11 cellular contexts compared by ENCODE assay signal in the genomic region with DNA sequence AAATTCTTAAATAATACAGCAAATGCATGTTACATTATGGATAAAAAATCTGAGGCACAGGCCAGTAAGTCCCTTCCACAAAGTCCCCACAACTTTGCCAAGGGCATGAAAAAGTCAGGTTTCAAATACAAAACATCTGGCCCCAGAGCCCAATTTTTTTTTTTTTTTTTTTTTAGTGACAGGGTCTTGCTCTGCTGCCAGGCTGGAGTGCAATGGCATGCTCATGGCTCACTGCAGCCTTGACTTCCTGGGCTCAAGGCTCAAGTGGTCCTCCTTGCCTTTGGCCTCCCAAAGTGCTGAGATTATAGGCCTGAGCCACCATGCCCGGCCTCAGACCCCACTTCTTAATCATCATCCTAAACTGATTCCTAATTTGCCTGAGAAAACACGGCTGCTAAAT. TPM values are rescaled to one million over a fixed set of nuclear protein-coding genes. Genes with fewer than 3 reads are reported as not detected.
A peak's percentile ranks its signal among the peaks of the same experiment; 100 is the strongest.
DNase-seq lines count a peak whose midpoint lies in the region; ATAC-seq and TF ChIP-seq lines count a peak whose summit lies in the region.
"Had no signal": no experiment of that assay in that cellular context is flagged by ENCODE, and none has a peak within 500 bp of the region (broad histone marks: within the 10 kb centered on the region; RNA-seq: fewer than 3 reads in every experiment).

No MANE protein-coding gene starts in this region.

- H3K27ac ChIP-seq in SK-N-SH (ENCODE audit: low read depth in 2 of 2, low read length in 1 of 2) (peak overlapping the region in 1 of 2 experiments; percentile 100; a peak in 2 of 4 replicates), caudate nucleus (ENCODE audit: low read depth, low read length) (no peak overlapping the region)
- H3K27ac ChIP-seq: C4-2B had no signal

- no peak for TF ChIP-seq CTCF in SK-N-SH (IDR thresholded peaks at IDR 0.05)

- H3K4me2 ChIP-seq in SK-N-SH, result no peak overlapping the region

- H3K4me3 ChIP-seq in SK-N-SH (ENCODE audit: low read depth in 2 of 2, low read length in 1 of 2) (peak overlapping the region in 1 of 2 experiments; percentile 15; a peak in 1 of 4 replicates), endocrine pancreas (ENCODE audit: control insufficient read depth, insufficient read depth, low read length) (peak overlapping the region; percentile 98)

- peak in 1 of 2 experiments; percentile 38; a peak in 1 of 4 replicates for TF ChIP-seq EP300 in SK-N-SH (IDR thresholded peaks at IDR 0.05; ENCODE audit: borderline replicate concordance in 1 of 2, low read depth in 1 of 2, low read length in 1 of 2)

- peaks cover 14% of the 10 kb centered on the region for H3K79me2 ChIP-seq in SK-N-SH (ENCODE audit: insufficient read depth)

- POLR2A ChIA-PET in SK-N-SH (lab: Yijun Ruan, JAX), result no interaction called here

- H3K9me2 ChIP-seq in SK-N-SH, result no peaks in the 10 kb centered on the region

- no peak for ATAC-seq in SK-N-SH treated with all-trans-retinoic acid at 6 μM for 48 hours
- no peak for ATAC-seq in HG03039 (IDR thresholded peaks at IDR 0.05; ENCODE audit: unreplicated experiment)

- H3K27me3 ChIP-seq in SK-N-SH (ENCODE audit: insufficient read depth), result no peaks in the 10 kb centered on the region
- H3K27me3 ChIP-seq in endocrine pancreas (ENCODE audit: control insufficient read depth, insufficient read depth, low read length), result no peaks in the 10 kb centered on the region

- no peaks in the 10 kb centered on the region for H3K9me3 ChIP-seq in SK-N-SH
- H3K9me3 ChIP-seq in endocrine pancreas (ENCODE audit: control insufficient read depth, low read length), result no peaks in the 10 kb centered on the region
- H3K9me3 ChIP-seq: Caco-2 had no signal

- no peaks in the 10 kb centered on the region for H4K20me1 ChIP-seq in SK-N-SH (ENCODE audit: insufficient read depth)

- CTCF ChIA-PET in SK-N-SH (lab: Yijun Ruan, JAX), result no interaction called here

- H3K4me1 ChIP-seq in SK-N-SH (ENCODE audit: control insufficient read depth in 1 of 2, insufficient read depth in 2 of 2, low read depth in 1 of 2, low read length in 1 of 2) (peaks cover 0 to 21% of the 10 kb centered on the region in 2 experiments; a peak in 2 of 4 replicates), endocrine pancreas (ENCODE audit: control insufficient read depth, insufficient read depth, low read length) (peaks cover 7% of the 10 kb centered on the region)

- H3F3A ChIP-seq in SK-N-SH (replicated peaks; ENCODE audit: insufficient read depth), result peaks cover 6% of the 10 kb centered on the region

- H3K9ac ChIP-seq in SK-N-SH (no peak overlapping the region), endocrine pancreas (ENCODE audit: control insufficient read depth, insufficient read depth, low read length) (no peak overlapping the region)

- WGBS in SK-N-SH (ENCODE audit: low lambda C conversion rate), result 44% methylated on average over 2 of the region's 2 CpGs

- no peaks in the 10 kb centered on the region for H3K36me3 ChIP-seq in SK-N-SH (replicated peaks in 1 of 2; ENCODE audit: control insufficient read depth in 1 of 2, insufficient read depth in 2 of 2, low read length in 1 of 2)
- no peaks in the 10 kb centered on the region for H3K36me3 ChIP-seq in endocrine pancreas (ENCODE audit: control insufficient read depth, insufficient read depth, low read length)

- DNase-seq in SK-N-SH (no peak), RPMI7951 (ENCODE audit: low read depth) (peak; percentile 16), caudate nucleus (lab: John Stamatoyannopoulos, UW) (no peak), AG08396 (ENCODE audit: low spot score) (no peak)
- DNase-seq: Caco-2; CD4-positive, alpha-beta T cell; H9 had no signal

- no peak overlapping the region for H2AFZ ChIP-seq in SK-N-SH (ENCODE audit: low read depth)

- peak; percentile 12; the same call in 1 of the 2 replicates for TF ChIP-seq RAD21 in SK-N-SH (IDR thresholded peaks at IDR 0.05; ENCODE audit: low read length)

TF ChIP-seq in SK-N-SH, 30 proteins besides CTCF, POLR2A, EP300 and RAD21:
- no peak for TF ChIP-seq FOXJ3 (CRISPR knock-in tag; IDR thresholded peaks at IDR 0.05)
- TF ChIP-seq MXI1 (IDR thresholded peaks at IDR 0.05; ENCODE audit: low read depth, low read length), result peak; percentile 64; the same call in 1 of the 2 replicates
- TF ChIP-seq RCOR1 (IDR thresholded peaks at IDR 0.05; ENCODE audit: low read length), result peak; percentile 58; the same call in 1 of the 2 replicates

TF ChIP-seq in SK-N-SH treated with all-trans-retinoic acid at 6 μM for 48 hours, 23 proteins besides CTCF, POLR2A, EP300 and RAD21:
- TF ChIP-seq RARB (CRISPR knock-in tag; IDR thresholded peaks at IDR 0.05) (no peak), GLIS3 (CRISPR knock-in tag; IDR thresholded peaks at IDR 0.05) (no peak), ZNF8 (CRISPR knock-in tag; IDR thresholded peaks at IDR 0.05) (no peak), TOX (CRISPR knock-in tag; IDR thresholded peaks at IDR 0.05; ENCODE audit: borderline replicate concordance) (no peak), ARNTL (CRISPR knock-in tag; IDR thresholded peaks at IDR 0.05; ENCODE audit: borderline replicate concordance, low read depth) (no peak), ZFP3 (CRISPR knock-in tag; IDR thresholded peaks at IDR 0.05) (no peak)
- TF ChIP-seq, protein P1, sequence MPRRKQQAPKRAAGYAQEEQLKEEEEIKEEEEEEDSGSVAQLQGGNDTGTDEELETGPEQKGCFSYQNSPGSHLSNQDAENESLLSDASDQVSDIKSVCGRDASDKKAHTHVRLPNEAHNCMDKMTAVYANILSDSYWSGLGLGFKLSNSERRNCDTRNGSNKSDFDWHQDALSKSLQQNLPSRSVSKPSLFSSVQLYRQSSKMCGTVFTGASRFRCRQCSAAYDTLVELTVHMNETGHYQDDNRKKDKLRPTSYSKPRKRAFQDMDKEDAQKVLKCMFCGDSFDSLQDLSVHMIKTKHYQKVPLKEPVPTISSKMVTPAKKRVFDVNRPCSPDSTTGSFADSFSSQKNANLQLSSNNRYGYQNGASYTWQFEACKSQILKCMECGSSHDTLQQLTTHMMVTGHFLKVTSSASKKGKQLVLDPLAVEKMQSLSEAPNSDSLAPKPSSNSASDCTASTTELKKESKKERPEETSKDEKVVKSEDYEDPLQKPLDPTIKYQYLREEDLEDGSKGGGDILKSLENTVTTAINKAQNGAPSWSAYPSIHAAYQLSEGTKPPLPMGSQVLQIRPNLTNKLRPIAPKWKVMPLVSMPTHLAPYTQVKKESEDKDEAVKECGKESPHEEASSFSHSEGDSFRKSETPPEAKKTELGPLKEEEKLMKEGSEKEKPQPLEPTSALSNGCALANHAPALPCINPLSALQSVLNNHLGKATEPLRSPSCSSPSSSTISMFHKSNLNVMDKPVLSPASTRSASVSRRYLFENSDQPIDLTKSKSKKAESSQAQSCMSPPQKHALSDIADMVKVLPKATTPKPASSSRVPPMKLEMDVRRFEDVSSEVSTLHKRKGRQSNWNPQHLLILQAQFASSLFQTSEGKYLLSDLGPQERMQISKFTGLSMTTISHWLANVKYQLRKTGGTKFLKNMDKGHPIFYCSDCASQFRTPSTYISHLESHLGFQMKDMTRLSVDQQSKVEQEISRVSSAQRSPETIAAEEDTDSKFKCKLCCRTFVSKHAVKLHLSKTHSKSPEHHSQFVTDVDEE (CRISPR knock-in tag; IDR thresholded peaks at IDR 0.05), result no peak
- TF ChIP-seq, protein P2, sequence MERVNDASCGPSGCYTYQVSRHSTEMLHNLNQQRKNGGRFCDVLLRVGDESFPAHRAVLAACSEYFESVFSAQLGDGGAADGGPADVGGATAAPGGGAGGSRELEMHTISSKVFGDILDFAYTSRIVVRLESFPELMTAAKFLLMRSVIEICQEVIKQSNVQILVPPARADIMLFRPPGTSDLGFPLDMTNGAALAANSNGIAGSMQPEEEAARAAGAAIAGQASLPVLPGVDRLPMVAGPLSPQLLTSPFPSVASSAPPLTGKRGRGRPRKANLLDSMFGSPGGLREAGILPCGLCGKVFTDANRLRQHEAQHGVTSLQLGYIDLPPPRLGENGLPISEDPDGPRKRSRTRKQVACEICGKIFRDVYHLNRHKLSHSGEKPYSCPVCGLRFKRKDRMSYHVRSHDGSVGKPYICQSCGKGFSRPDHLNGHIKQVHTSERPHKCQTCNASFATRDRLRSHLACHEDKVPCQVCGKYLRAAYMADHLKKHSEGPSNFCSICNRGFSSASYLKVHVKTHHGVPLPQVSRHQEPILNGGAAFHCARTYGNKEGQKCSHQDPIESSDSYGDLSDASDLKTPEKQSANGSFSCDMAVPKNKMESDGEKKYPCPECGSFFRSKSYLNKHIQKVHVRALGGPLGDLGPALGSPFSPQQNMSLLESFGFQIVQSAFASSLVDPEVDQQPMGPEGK (CRISPR knock-in tag; IDR thresholded peaks at IDR 0.05; ENCODE audit: borderline replicate concordance), result no peak
- TF ChIP-seq, protein P3, sequence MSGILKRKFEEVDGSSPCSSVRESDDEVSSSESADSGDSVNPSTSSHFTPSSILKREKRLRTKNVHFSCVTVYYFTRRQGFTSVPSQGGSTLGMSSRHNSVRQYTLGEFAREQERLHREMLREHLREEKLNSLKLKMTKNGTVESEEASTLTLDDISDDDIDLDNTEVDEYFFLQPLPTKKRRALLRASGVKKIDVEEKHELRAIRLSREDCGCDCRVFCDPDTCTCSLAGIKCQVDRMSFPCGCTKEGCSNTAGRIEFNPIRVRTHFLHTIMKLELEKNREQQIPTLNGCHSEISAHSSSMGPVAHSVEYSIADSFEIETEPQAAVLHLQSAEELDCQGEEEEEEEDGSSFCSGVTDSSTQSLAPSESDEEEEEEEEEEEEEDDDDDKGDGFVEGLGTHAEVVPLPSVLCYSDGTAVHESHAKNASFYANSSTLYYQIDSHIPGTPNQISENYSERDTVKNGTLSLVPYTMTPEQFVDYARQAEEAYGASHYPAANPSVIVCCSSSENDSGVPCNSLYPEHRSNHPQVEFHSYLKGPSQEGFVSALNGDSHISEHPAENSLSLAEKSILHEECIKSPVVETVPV (CRISPR knock-in tag; IDR thresholded peaks at IDR 0.05), result no peak
TF ChIP-seq in SK-N-SH treated with all-trans-retinoic acid at 6 μM for 48 hours: peak in this region for 0.

RNA-seq across cellular contexts. Expression of a gene that starts 3.1 kb away (rescaled TPM):
- polyA plus RNA-seq in SK-N-SH (2012; rRNA removed), result 51.6 and 73.9 TPM in 2 replicates
- polyA plus RNA-seq in SK-N-SH (2012; cell fraction: cytosol; rRNA removed), result 62.8 and 66.2 TPM in 2 replicates
- polyA plus RNA-seq in SK-N-SH (2012; cell fraction: nucleus; rRNA removed), result 58.0 and 80.1 TPM in 2 replicates
- 33.0 and 41.7 TPM in 2 replicates for total RNA-seq in RPMI7951 (2014; rRNA removed; shearing (Covaris generic))

RNA-seq across cellular contexts. Expression of a gene that starts 28.6 kb away (rescaled TPM):
- polyA plus RNA-seq in SK-N-SH (2012; rRNA removed), result 0.23 and 1.1 TPM in 2 replicates
- polyA plus RNA-seq in SK-N-SH (2012; cell fraction: cytosol; rRNA removed), result 1.7 and 2.1 TPM in 2 replicates
- 1.6 and 1.9 TPM in 2 replicates for polyA plus RNA-seq in SK-N-SH (2012; cell fraction: nucleus; rRNA removed)
- total RNA-seq in RPMI7951 (2014; rRNA removed; shearing (Covaris generic)), result 3.1 and 3.9 TPM in 2 replicates
